ENCODE assay signal across 18 cellular contexts in the genomic region with DNA sequence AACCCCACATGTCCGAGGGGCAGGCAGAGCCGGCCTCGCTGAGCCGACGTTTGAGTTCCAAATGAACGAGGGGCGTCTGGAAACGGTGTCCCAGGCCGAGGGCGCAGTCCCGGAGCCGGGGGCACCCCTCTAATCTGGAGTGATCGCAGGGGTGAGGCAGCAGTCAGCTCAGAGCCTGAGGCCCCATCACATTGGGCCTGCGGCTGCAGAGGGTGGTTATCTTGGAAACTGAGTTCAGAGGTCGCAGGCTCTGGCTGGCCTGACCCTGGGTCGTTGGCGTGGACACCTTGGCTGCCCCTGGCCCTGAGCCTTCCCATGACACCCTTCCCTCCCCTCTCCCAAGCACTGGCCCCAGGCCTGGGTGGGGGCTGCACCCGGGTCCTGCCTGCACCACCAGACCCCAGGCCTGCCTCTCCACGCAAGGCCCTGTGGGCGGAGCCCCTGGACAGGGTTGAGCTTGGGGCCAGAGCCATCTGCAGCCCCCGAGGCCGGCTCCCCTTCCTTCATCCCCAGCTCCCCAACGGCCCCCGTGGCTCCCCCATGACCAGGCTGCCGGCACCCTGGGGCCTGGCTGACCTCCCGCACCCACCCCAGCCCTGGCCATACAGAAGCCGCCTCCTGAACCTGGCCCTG.
"Had no signal": no experiment of that assay in that cellular context is flagged by ENCODE, and none has a peak within 500 bp of the region (broad histone marks: within the 10 kb centered on the region; RNA-seq: fewer than 3 reads in every experiment).

No MANE protein-coding gene starts in this region.

- H3K27me3 Mint-ChIP-seq: activated CD4-positive, alpha-beta memory T cell treated with anti-CD3 and anti-CD28 coated beads for 36 hours; activated CD8-positive, alpha-beta memory T cell treated with anti-CD3 and anti-CD28 coated beads, Interleukin-2, amount 10 ng/mL, durations not matched to agents 7 days and 5 days; stimulated activated memory B cell treated with anti-CD40 and anti-IgM and Interleukin-4, amounts not matched to agents 10 μg/mL and 1 μg/mL and 100 μg/mL, for 72 hours had no signal

- H3K79me2 ChIP-seq: parathyroid adenoma had no signal

- DNase-seq: activated CD4-positive, alpha-beta memory T cell treated with anti-CD3 and anti-CD28 coated beads for 36 hours; activated CD8-positive, alpha-beta memory T cell treated with anti-CD3 and anti-CD28 coated beads, Interleukin-2, amount 10 ng/mL, durations not matched to agents 7 days and 5 days; activated effector memory CD4-positive, alpha-beta T cell treated with Interleukin-2 at 50 U/mL for 16 hours; activated T-cell treated with anti-CD3 and anti-CD28 coated beads, Interleukin-2, amount 50 U/mL, for 4 hours; cortex of kidney; effector CD4-positive, alpha-beta T cell; foreskin fibroblast; lower lobe of right lung; retina; stimulated activated CD4-positive, alpha-beta T cell treated with anti-CD3 and anti-CD28 coated beads, Interleukin-2, amount 100 ng/mL, for 48 hours; T-helper 9 cell; transverse colon had no signal

- H3K9me3 Mint-ChIP-seq: activated CD4-positive, alpha-beta memory T cell treated with anti-CD3 and anti-CD28 coated beads for 36 hours; activated naive CD4-positive, alpha-beta T cell treated with anti-CD3 and anti-CD28 coated beads, Interleukin-2, amount 50 U/mL, for 72 hours; activated T-cell treated with anti-CD3 and anti-CD28 coated beads, Interleukin-2, amount 50 U/mL, for 4 hours; stimulated activated memory B cell treated with anti-CD40 and anti-IgM and Interleukin-4, amounts not matched to agents 10 μg/mL and 1 μg/mL and 100 μg/mL, for 72 hours had no signal

- H3K4me3 Mint-ChIP-seq: activated CD4-positive, alpha-beta memory T cell treated with anti-CD3 and anti-CD28 coated beads for 36 hours; activated CD8-positive, alpha-beta memory T cell treated with anti-CD3 and anti-CD28 coated beads, Interleukin-2, amount 10 ng/mL, durations not matched to agents 7 days and 5 days; activated T-cell treated with anti-CD3 and anti-CD28 coated beads, Interleukin-2, amount 50 U/mL, for 4 hours; stimulated activated memory B cell treated with anti-CD40 and anti-IgM and Interleukin-4, amounts not matched to agents 10 μg/mL and 1 μg/mL and 100 μg/mL, for 72 hours had no signal

- H3K9me3 ChIP-seq: lower lobe of right lung, neutrophil, transverse colon had no signal

- H3K4me1 ChIP-seq: parathyroid adenoma, transverse colon had no signal

- H3K9ac ChIP-seq: parathyroid adenoma had no signal

- H3K4me1 Mint-ChIP-seq: activated CD8-positive, alpha-beta memory T cell treated with anti-CD3 and anti-CD28 coated beads, Interleukin-2, amount 10 ng/mL, durations not matched to agents 7 days and 5 days had no signal

- FAIRE-seq: endothelial cell of umbilical vein had no signal

- H3K36me3 ChIP-seq: lower lobe of right lung, neutrophil, transverse colon had no signal

- H3K27ac Mint-ChIP-seq: activated CD4-positive, alpha-beta memory T cell treated with anti-CD3 and anti-CD28 coated beads for 36 hours; activated CD8-positive, alpha-beta memory T cell treated with anti-CD3 and anti-CD28 coated beads, Interleukin-2, amount 10 ng/mL, durations not matched to agents 7 days and 5 days; activated naive CD4-positive, alpha-beta T cell treated with anti-CD3 and anti-CD28 coated beads, Interleukin-2, amount 50 U/mL, for 72 hours; stimulated activated memory B cell treated with anti-CD40 and anti-IgM and Interleukin-4, amounts not matched to agents 10 μg/mL and 1 μg/mL and 100 μg/mL, for 72 hours had no signal

- H3K27ac ChIP-seq: lower lobe of right lung, neutrophil, parathyroid adenoma, transverse colon, VCaP had no signal

- H3K36me3 Mint-ChIP-seq: activated CD4-positive, alpha-beta memory T cell treated with anti-CD3 and anti-CD28 coated beads for 36 hours; activated CD8-positive, alpha-beta memory T cell treated with anti-CD3 and anti-CD28 coated beads, Interleukin-2, amount 10 ng/mL, durations not matched to agents 7 days and 5 days; activated naive CD4-positive, alpha-beta T cell treated with anti-CD3 and anti-CD28 coated beads, Interleukin-2, amount 50 U/mL, for 72 hours had no signal

- ATAC-seq: activated CD8-positive, alpha-beta memory T cell treated with anti-CD3 and anti-CD28 coated beads, Interleukin-2, amount 10 ng/mL, durations not matched to agents 7 days and 5 days; activated naive CD4-positive, alpha-beta T cell treated with anti-CD3 and anti-CD28 coated beads, Interleukin-2, amount 50 U/mL, for 72 hours; activated T-cell treated with anti-CD3 and anti-CD28 coated beads, Interleukin-2, amount 50 U/mL, for 4 hours had no signal

- H3K27me3 ChIP-seq: transverse colon had no signal

- H2AFZ ChIP-seq: parathyroid adenoma had no signal

- H3K4me3 ChIP-seq: lower lobe of right lung, transverse colon had no signal
